ENCODE assay signal across 38 cellular contexts in the genomic region with DNA sequence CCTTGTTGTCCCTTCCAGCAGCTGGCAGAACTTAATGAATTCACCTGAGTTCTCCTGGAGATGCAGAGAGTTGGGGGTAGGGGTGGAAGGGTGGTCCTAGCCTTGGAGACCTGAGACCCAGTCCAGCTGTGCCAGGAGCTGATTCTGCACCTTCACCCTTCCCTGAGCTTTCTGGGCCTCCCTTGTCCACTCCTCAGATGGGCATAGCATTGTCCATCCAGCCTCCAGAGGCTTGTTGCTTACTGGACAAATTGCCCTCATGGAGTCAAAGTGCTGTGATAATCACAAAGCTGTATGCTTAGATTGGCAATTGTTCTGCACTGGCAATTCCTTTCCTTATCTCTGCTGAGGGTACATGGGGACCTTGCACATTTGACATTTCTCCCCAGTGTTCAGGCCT. TPM values are rescaled to one million over a fixed set of nuclear protein-coding genes. Genes with fewer than 3 reads are reported as not detected.
"Had no signal": no experiment of that assay in that cellular context is flagged by ENCODE, and none has a peak within 500 bp of the region (broad histone marks: within the 10 kb centered on the region; RNA-seq: fewer than 3 reads in every experiment).

No MANE protein-coding gene starts in this region.

- H3K4me3 ChIP-seq: MG63 had no signal

- H3K9me3 ChIP-seq: MG63 had no signal

- DNase-seq: Karpas-422, Kasumi-1, MG63, MM.1S, MV-4-11, NCI-H1048, NCI-H1092, NCI-H1092 treated with DMSO at 0.1 percent for 48 hours, NCI-H1105, NCI-H1105 treated with DMSO at 0.1 percent for 48 hours, NCI-H1417, NCI-H1417 treated with DMSO at 0.1 percent for 48 hours, NCI-H1436, NCI-H1436 treated with DMSO at 0.1 percent for 48 hours, NCI-H146, NCI-H1694, NCI-H1694 treated with DMSO at 0.1 percent for 48 hours, NCI-H187, NCI-H187 treated with DMSO at 0.1 percent for 48 hours, NCI-H1930, NCI-H2029, NCI-H2029 treated with DMSO at 0.1 percent for 48 hours, NCI-H2081 treated with DMSO at 0.1 percent for 48 hours, NCI-H2107, NCI-H2171, NCI-H2171 treated with DMSO at 0.1 percent for 48 hours, NCI-H2227 treated with DMSO at 0.1 percent for 48 hours, NCI-H226, NCI-H345, NCI-H446, NCI-H446 treated with DMSO at 0.1 percent for 48 hours, NCI-H510A, NCI-H510A treated with DMSO at 0.1 percent for 48 hours, NCI-H524 had no signal

- H3K27me3 ChIP-seq: MG63 had no signal

- H3K36me3 ChIP-seq: MG63 had no signal

RNA-seq across cellular contexts. Expression of a gene that starts 16.5 kb away (rescaled TPM):
- total RNA-seq: LHCN-M2, M059J, MCF 10A, NCI-H460 had no signal

RNA-seq across cellular contexts. Expression of a gene that starts 53.9 kb away (rescaled TPM):
- total RNA-seq: LHCN-M2, M059J, MCF 10A, NCI-H460 had no signal
